In the genomic region with DNA sequence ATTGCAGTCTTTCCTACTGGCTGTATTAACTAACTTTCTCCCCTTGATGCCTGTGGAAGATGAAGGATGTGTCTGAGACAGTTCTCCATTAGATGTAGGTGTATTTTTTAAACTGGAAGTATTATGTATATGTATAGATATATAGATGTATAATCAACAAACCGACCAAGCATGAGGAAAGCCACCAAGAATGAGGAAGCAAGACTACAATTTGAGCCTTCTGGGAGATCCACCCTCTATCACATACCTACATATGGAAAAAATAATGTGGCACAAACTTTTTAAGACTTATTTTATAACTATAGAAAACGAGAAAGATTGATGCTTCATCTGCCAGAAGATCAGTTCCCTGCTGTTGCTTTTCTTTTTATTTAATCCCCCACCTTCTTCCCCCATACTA, we compare ENCODE assay signal across 27 cellular contexts.
"Had no signal": no experiment of that assay in that cellular context is flagged by ENCODE, and none has a peak within 500 bp of the region (broad histone marks: within the 10 kb centered on the region; RNA-seq: fewer than 3 reads in every experiment).

No MANE protein-coding gene starts in this region.

- H3K9ac ChIP-seq: neural progenitor cell had no signal

- DNase-seq: colonic mucosa; dermis blood vessel endothelial cell; effector memory CD4-positive, alpha-beta T cell; foreskin melanocyte; glutamatergic neuron; heart right ventricle; hippocampal formation; left cardiac atrium; left lung; mesenchymal stem cell; naive thymus-derived CD4-positive, alpha-beta T cell; stimulated activated CD4-positive, alpha-beta T cell treated with anti-CD3 and anti-CD28 coated beads, Interleukin-12 subunit alpha, Interleukin-12 subunit beta, amount 100 ng/mL, for 4 hours; stimulated activated CD4-positive, alpha-beta T cell treated with anti-CD3 and anti-CD28 coated beads, Interleukin-1b, Interleukin-23, amount 100 ng/mL, for 48 hours; stimulated activated CD4-positive, alpha-beta T cell treated with anti-CD3 and anti-CD28 coated beads, Interleukin-4, amount 100 ng/mL, for 1 hour; stimulated activated CD8-positive, alpha-beta memory T cell treated with anti-CD3 and anti-CD28 coated beads, Interleukin-4, amount 100 ng/mL, for 48 hours; stimulated activated naive CD4-positive, alpha-beta T cell treated with Interleukin-2 at 50 U/mL for 16 hours; stomach; thyroid gland had no signal

- H3K9me3 ChIP-seq: colonic mucosa, esophagus muscularis mucosa, heart right ventricle, left lung, prostate gland, right atrium auricular region, stomach, thyroid gland had no signal

- H3K27ac ChIP-seq: colonic mucosa, esophagus muscularis mucosa, heart right ventricle, left lung, neural progenitor cell, prostate gland, right atrium auricular region, stomach, thyroid gland had no signal

- H3K27me3 Mint-ChIP-seq: type B pancreatic cell had no signal

- H3K27me3 ChIP-seq: colonic mucosa, esophagus muscularis mucosa, heart right ventricle, left lung, neural progenitor cell, right atrium auricular region, stomach, thyroid gland had no signal

- H3K36me3 Mint-ChIP-seq: mesothelial cell of epicardium; naive thymus-derived CD4-positive, alpha-beta T cell; neural progenitor cell; type B pancreatic cell had no signal

- H3K36me3 ChIP-seq: colonic mucosa, esophagus muscularis mucosa, heart right ventricle, left lung, neural progenitor cell, prostate gland, right atrium auricular region, stomach, thyroid gland had no signal

- ATAC-seq: heart right ventricle; left cardiac atrium; left lung; naive thymus-derived CD4-positive, alpha-beta T cell; sciatic nerve had no signal

- H3K27ac Mint-ChIP-seq: mesothelial cell of epicardium; naive thymus-derived CD4-positive, alpha-beta T cell; nephron; neural progenitor cell; type B pancreatic cell had no signal

- H3K4me2 ChIP-seq: neural progenitor cell, smooth muscle cell had no signal

- H3K4me1 Mint-ChIP-seq: mesothelial cell of epicardium; naive thymus-derived CD4-positive, alpha-beta T cell; nephron had no signal

- H3K9me3 Mint-ChIP-seq: mesothelial cell of epicardium, nephron, neural progenitor cell had no signal

- H3K4me3 Mint-ChIP-seq: mesothelial cell of epicardium; naive thymus-derived CD4-positive, alpha-beta T cell; nephron; neural progenitor cell; type B pancreatic cell had no signal

- H3K4me3 ChIP-seq: colonic mucosa, esophagus muscularis mucosa, heart right ventricle, left lung, neural progenitor cell, prostate gland, right atrium auricular region, smooth muscle cell, stomach, thyroid gland had no signal

- H3K4me1 ChIP-seq: colonic mucosa, esophagus muscularis mucosa, heart right ventricle, left lung, prostate gland, right atrium auricular region, stomach, thyroid gland had no signal
